8 cellular contexts compared by ENCODE assay signal in the genomic region with DNA sequence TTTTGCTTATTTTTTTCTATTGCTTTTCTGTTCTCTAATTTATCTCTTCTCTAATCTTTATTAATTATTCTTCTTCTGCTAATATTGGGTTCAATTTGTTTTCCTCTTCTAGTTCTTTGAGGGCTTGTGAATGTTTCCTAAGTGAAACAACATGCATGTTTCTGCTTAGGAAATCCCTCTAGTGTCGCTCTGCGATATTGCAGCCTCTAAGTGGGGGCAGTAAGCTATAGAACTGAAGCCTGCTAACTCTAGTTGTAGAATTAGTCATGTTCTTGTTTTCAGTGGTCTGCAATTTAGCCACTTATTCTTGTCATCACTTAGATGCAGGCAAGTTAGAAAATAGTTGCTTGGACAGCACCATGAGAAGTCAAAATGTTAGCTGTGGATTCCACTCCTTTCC.
DNase-seq lines count a peak whose midpoint lies in the region; ATAC-seq, FAIRE-seq and TF ChIP-seq lines count a peak whose summit lies in the region.

No MANE protein-coding gene starts in this region.

- no peaks in the 10 kb centered on the region for H3K27me3 ChIP-seq in vagina

- ATAC-seq in HG02610 (IDR thresholded peaks at IDR 0.05; ENCODE audit: unreplicated experiment) = peak; percentile 87

- DNase-seq in EH (ENCODE audit: low read depth) (peak; percentile 2), OCI-M2 (lab: John Stamatoyannopoulos, UW; ENCODE audit: unreplicated experiment) (peak; percentile 14), fibroblast of peridontal ligament (ENCODE audit: extremely low read depth) (peak; percentile 0), urothelium cell line (ENCODE audit: low spot score) (peak; percentile 4), NCI-H1048 (lab: John Stamatoyannopoulos, UW) (no peak), vagina (ENCODE audit: extremely low spot score in 2 of 2) (no peak)

- no peaks in the 10 kb centered on the region for H3K9me3 ChIP-seq in vagina

- no peaks in the 10 kb centered on the region for H3K4me1 ChIP-seq in vagina

- peak; percentile 59 for TF ChIP-seq CTCF in 22Rv1 (IDR thresholded peaks at IDR 0.05)
- no peak for TF ChIP-seq CTCF in vagina (IDR thresholded peaks at IDR 0.05)

- no peak for FAIRE-seq in urothelium cell line (lab: Jason Lieb, UNC)

- H3K4me3 ChIP-seq in vagina = no peak overlapping the region

- H3K27ac ChIP-seq in 22Rv1 (no peak overlapping the region), vagina (no peak overlapping the region)

- TF ChIP-seq POLR2A in vagina (IDR thresholded peaks at IDR 0.05) = no peak

- intact Hi-C loops in vagina (cut with DNase I) = no loop called here

- no peaks in the 10 kb centered on the region for H3K36me3 ChIP-seq in vagina

Comparison
In these comparisons a context has a peak if more than half of its experiments do, and no peak if none do; other contexts are left out.
1. DNase-seq: peak in EH (single experiment), OCI-M2 (single experiment), fibroblast of peridontal ligament (single experiment) and urothelium cell line (single experiment); none in NCI-H1048 (single experiment) and vagina (0 of 2).